In genomic region chr1:100463809-100464424, GRCh38 we compare ENCODE assay signal across 8 cellular contexts.
DNase-seq lines count a peak whose midpoint lies in the region; ATAC-seq and TF ChIP-seq lines count a peak whose summit lies in the region.

No MANE protein-coding gene starts in this region.

- BruUV-seq in Panc1 (replicated peaks; lab: Mats Ljungman, UMichigan), result no TSS peak

- POLR2A ChIA-PET in Panc1 (lab: Charles Lee), result no interaction called here

- H3K4me3 Mint-ChIP-seq in activated naive CD4-positive, alpha-beta T cell treated with anti-CD3 and anti-CD28 coated beads, Interleukin-2, amount 50 U/mL, for 24 hours, result peak overlapping the region; percentile 58

- H3K27me3 Mint-ChIP-seq in activated naive CD4-positive, alpha-beta T cell treated with anti-CD3 and anti-CD28 coated beads, Interleukin-2, amount 50 U/mL, for 24 hours, result no peaks in the 10 kb centered on the region

- no peaks in the 10 kb centered on the region for H3K27me3 ChIP-seq in Panc1 (ENCODE audit: control insufficient read depth, insufficient read depth, low read length)

- peak; percentile 81 for TF ChIP-seq CTCF in Panc1 (IDR thresholded peaks at IDR 0.05)

- peaks cover 44% of the 10 kb centered on the region for H3K4me1 Mint-ChIP-seq in activated naive CD4-positive, alpha-beta T cell treated with anti-CD3 and anti-CD28 coated beads, Interleukin-2, amount 50 U/mL, for 24 hours

- peak; percentile 72 for ATAC-seq in GM21737 (IDR thresholded peaks at IDR 0.05; ENCODE audit: unreplicated experiment)
- ATAC-seq in Panc1, result peak; percentile 78

- no peaks in the 10 kb centered on the region for H3K9me3 Mint-ChIP-seq in activated naive CD4-positive, alpha-beta T cell treated with anti-CD3 and anti-CD28 coated beads, Interleukin-2, amount 50 U/mL, for 24 hours

- CTCF ChIA-PET in Panc1 (lab: Charles Lee), result interaction anchor here (0.6 to 1.3 kb wide), 2 partner anchors 405 to 459 kb away, joined by 3 to 9 read pairs; no protein-coding TSS in a partner anchor

- in situ Hi-C loops in Panc1 (cut with HindIII; ENCODE audit: low pct_unique_long_range_greater_than_20kb, low sequenced_read_pairs), result no loop called here

- intact Hi-C loops in Panc1 (cut with micrococcal nuclease; ENCODE audit: unreplicated experiment) (loop anchor here (2.0 kb wide), 1 partner anchor 405 kb away; no protein-coding TSS in a partner anchor), head of caudate nucleus (cut with DNase I) (loop anchor here (5.0 kb wide), 1 partner anchor 403 kb away; no protein-coding TSS in a partner anchor), posterior cingulate gyrus (cut with DNase I) (loop anchor here (1.0 kb wide), 1 partner anchor 404 kb away; no protein-coding TSS in a partner anchor)

- no peak overlapping the region for H3K27ac ChIP-seq in Panc1 (ENCODE audit: low read length)

- no peaks in the 10 kb centered on the region for H3K36me3 ChIP-seq in Panc1 (ENCODE audit: control insufficient read depth, insufficient read depth, low read length)

- H3K36me3 Mint-ChIP-seq in activated naive CD4-positive, alpha-beta T cell treated with anti-CD3 and anti-CD28 coated beads, Interleukin-2, amount 50 U/mL, for 24 hours, result peaks cover 19% of the 10 kb centered on the region

- no peaks in the 10 kb centered on the region; the same call in 1 of the 2 replicates for H3K4me1 ChIP-seq in Panc1 (ENCODE audit: control insufficient read depth, insufficient read depth, low read length)

- no peak overlapping the region for H3K4me3 ChIP-seq in Jurkat, Clone E6-1 (ENCODE audit: low read length)
- H3K4me3 ChIP-seq in Panc1 (ENCODE audit: low read depth in 2 of 2, low read length in 2 of 2), result no peak overlapping the region

- DNase-seq in GM03348 (ENCODE audit: low spot score) (peak; percentile 80), Panc1 (ENCODE audit: low read depth, low spot score) (no peak), head of caudate nucleus (peak; percentile 53 to 91 (median 76)), posterior cingulate gyrus (peak; percentile 42 to 94 (median 58)), mesenteric fat pad (ENCODE audit: low spot score) (no peak)
- peak; percentile 51 for DNase-seq in Jurkat, Clone E6-1 (ENCODE audit: low read depth, low spot score)

- H3K27ac Mint-ChIP-seq in activated naive CD4-positive, alpha-beta T cell treated with anti-CD3 and anti-CD28 coated beads, Interleukin-2, amount 50 U/mL, for 24 hours, result peak overlapping the region; percentile 90

- H3K9me3 ChIP-seq in Panc1 (ENCODE audit: control insufficient read depth, insufficient read depth, low read depth, low read length), result no peaks in the 10 kb centered on the region

Comparison
In these comparisons a context has a peak if more than half of its experiments do, and no peak if none do; other contexts are left out.
1. DNase-seq: peak in GM03348 (single experiment), Jurkat, Clone E6-1 (single experiment), head of caudate nucleus (42 of 42) and posterior cingulate gyrus (10 of 10); none in Panc1 (single experiment) and mesenteric fat pad (single experiment).